In genomic region chr7:15837627-15838026, GRCh38 we compare ENCODE assay signal across 12 cellular contexts.
"Had no signal": no experiment of that assay in that cellular context is flagged by ENCODE, and none has a peak within 500 bp of the region (broad histone marks: within the 10 kb centered on the region; RNA-seq: fewer than 3 reads in every experiment).

No MANE protein-coding gene starts in this region.

- ATAC-seq: activated CD8-positive, alpha-beta memory T cell treated with anti-CD3 and anti-CD28 coated beads, Interleukin-2, amount 10 ng/mL, durations not matched to agents 7 days and 5 days had no signal

- FAIRE-seq: small intestine had no signal

- H3K27me3 ChIP-seq: esophagus squamous epithelium, ovary, transverse colon had no signal

- H3K4me1 ChIP-seq: esophagus squamous epithelium had no signal

- H3K27ac ChIP-seq: esophagus squamous epithelium, ovary, transverse colon had no signal

- H3K4me3 ChIP-seq: esophagus squamous epithelium, ovary, transverse colon had no signal

- H3K36me3 ChIP-seq: esophagus squamous epithelium, ovary, transverse colon had no signal

- DNase-seq: activated CD4-positive, alpha-beta T cell treated with anti-CD3 and anti-CD28 coated beads for 1 hour; activated CD4-positive, alpha-beta T cell treated with anti-CD3 and anti-CD28 coated beads, Interleukin-2, amount 50 U/mL, for 48 hours; activated CD8-positive, alpha-beta memory T cell treated with anti-CD3 and anti-CD28 coated beads, Interleukin-2, amount 10 ng/mL, durations not matched to agents 7 days and 5 days; activated effector memory CD4-positive, alpha-beta T cell treated with Interleukin-2 at 50 U/mL for 16 hours; activated T-cell treated with anti-CD3 and anti-CD28 coated beads, Interleukin-2, amount 50 U/mL, for 24 hours; amniotic stem cell; cerebellar nuclear complex; esophagus squamous epithelium; ovary; retina; small intestine; transverse colon had no signal

- H3K9me3 ChIP-seq: esophagus squamous epithelium, ovary, transverse colon had no signal
